Comparison of ENCODE assay signal across 1 cellular context in the genomic region with DNA sequence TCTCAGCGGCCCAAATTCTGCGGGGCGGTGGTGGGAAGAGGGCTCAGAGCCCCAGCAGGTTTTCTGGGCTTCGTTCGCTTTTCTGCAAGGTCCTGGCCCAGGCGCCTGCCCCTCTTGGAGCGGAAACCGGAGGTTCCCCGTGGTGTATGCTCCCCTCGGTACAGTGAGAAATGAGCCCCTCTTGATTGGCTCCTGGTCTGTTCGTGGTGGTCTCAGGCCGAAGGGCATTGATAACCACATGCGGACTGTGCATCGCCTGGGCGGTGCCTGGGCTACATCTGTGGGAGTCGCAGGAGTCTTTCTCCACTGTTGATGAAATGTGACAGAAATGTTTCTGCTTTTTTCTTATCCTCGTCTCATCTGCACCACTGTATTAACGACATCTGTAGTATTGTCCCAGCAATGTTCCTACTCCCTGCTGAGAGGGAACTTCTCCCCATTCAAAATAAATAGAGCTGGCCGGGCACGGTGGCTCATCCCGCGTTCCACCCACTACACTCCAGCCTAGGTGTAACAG.
TF ChIP-seq lines count a peak whose summit lies in the region.

No MANE protein-coding gene starts in this region.

TF ChIP-seq in K562, 482 proteins besides CTCF, POLR2A, EP300 and RAD21 (continues in another document):
- TF ChIP-seq RCOR1 (IDR thresholded peaks at IDR 0.05; ENCODE audit: borderline replicate concordance in 1 of 2, low read depth in 2 of 2, low read length in 2 of 2): no peak
- TF ChIP-seq, protein P1, sequence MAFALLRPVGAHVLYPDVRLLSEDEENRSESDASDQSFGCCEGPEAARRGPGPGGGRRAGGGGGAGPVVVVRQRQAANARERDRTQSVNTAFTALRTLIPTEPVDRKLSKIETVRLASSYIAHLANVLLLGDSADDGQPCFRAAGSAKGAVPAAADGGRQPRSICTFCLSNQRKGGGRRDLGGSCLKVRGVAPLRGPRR (CRISPR knock-in tag; IDR thresholded peaks at IDR 0.05): no peak
- no peak for TF ChIP-seq NFIC (IDR thresholded peaks at IDR 0.05)
- TF ChIP-seq SAFB (IDR thresholded peaks at IDR 0.05; ENCODE audit: borderline replicate concordance, low read depth, low read length): no peak
- no peak for TF ChIP-seq TBP (optimal IDR thresholded peaks at IDR 0.05; ENCODE audit: low read depth, low read length)
- TF ChIP-seq PRDM10 (IDR thresholded peaks at IDR 0.05; ENCODE audit: partially characterized antibody): no peak
- TF ChIP-seq, protein P2, sequence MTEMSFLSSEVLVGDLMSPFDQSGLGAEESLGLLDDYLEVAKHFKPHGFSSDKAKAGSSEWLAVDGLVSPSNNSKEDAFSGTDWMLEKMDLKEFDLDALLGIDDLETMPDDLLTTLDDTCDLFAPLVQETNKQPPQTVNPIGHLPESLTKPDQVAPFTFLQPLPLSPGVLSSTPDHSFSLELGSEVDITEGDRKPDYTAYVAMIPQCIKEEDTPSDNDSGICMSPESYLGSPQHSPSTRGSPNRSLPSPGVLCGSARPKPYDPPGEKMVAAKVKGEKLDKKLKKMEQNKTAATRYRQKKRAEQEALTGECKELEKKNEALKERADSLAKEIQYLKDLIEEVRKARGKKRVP (CRISPR knock-in tag; IDR thresholded peaks at IDR 0.05): peak; percentile 53; the same call in 1 of the 2 replicates
- 0 out of 2 replicates have a peak, but pooled peaks have one; percentile 6 for TF ChIP-seq ZNF395 (CRISPR knock-in tag; IDR thresholded peaks at IDR 0.05)
- peak; percentile 11 for TF ChIP-seq RBBP5 (IDR thresholded peaks at IDR 0.05; ENCODE audit: borderline replicate concordance, insufficient read depth, low read length, poor library complexity, severe bottlenecking)
- peak; percentile 54; the same call in 1 of the 2 replicates for TF ChIP-seq SOX6 (IDR thresholded peaks at IDR 0.05)
- peak; percentile 45 for TF ChIP-seq MEIS2 (IDR thresholded peaks at IDR 0.05; ENCODE audit: partially characterized antibody)
- no peak for TF ChIP-seq ZNF318 (IDR thresholded peaks at IDR 0.05; ENCODE audit: borderline replicate concordance in 1 of 2, low read depth in 1 of 2)
- no peak for TF ChIP-seq MCM7 (IDR thresholded peaks at IDR 0.05)
- TF ChIP-seq DDX20 (tag; IDR thresholded peaks at IDR 0.05; ENCODE audit: low read depth): no peak
- no peak for TF ChIP-seq ZNF695 (CRISPR knock-in tag; IDR thresholded peaks at IDR 0.05)
- TF ChIP-seq CHD1 (IDR thresholded peaks at IDR 0.05; ENCODE audit: low read length): peak; percentile 61
- peak; percentile 36 for TF ChIP-seq CHD4 (IDR thresholded peaks at IDR 0.05; ENCODE audit: insufficient read depth, insufficient replicate concordance, low read depth, low read length, poor library complexity, severe bottlenecking)
- TF ChIP-seq HNRNPUL1 (IDR thresholded peaks at IDR 0.05; ENCODE audit: low read length): no peak
- TF ChIP-seq PPARD (CRISPR knock-in tag; IDR thresholded peaks at IDR 0.05): no peak
- TF ChIP-seq, protein P3, sequence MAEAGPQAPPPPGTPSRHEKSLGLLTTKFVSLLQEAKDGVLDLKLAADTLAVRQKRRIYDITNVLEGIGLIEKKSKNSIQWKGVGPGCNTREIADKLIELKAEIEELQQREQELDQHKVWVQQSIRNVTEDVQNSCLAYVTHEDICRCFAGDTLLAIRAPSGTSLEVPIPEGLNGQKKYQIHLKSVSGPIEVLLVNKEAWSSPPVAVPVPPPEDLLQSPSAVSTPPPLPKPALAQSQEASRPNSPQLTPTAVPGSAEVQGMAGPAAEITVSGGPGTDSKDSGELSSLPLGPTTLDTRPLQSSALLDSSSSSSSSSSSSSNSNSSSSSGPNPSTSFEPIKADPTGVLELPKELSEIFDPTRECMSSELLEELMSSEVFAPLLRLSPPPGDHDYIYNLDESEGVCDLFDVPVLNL (CRISPR knock-in tag; IDR thresholded peaks at IDR 0.05; ENCODE audit: low read depth): no peak
- peak; percentile 63 for TF ChIP-seq EP400 (IDR thresholded peaks at IDR 0.05)
- TF ChIP-seq MYC (IDR thresholded peaks at IDR 0.05; ENCODE audit: low read depth, low read length): peak; percentile 71; the same call in 1 of the 2 replicates
- TF ChIP-seq MYC (CRISPR knock-in tag; IDR thresholded peaks at IDR 0.05; ENCODE audit: borderline replicate concordance, low read depth): no peak
- no peak for TF ChIP-seq ZNF212 (CRISPR knock-in tag; IDR thresholded peaks at IDR 0.05)
- TF ChIP-seq SRF (CRISPR knock-in tag; IDR thresholded peaks at IDR 0.05): no peak
- TF ChIP-seq FOXA1 (IDR thresholded peaks at IDR 0.05; ENCODE audit: borderline replicate concordance): no peak
